In the genomic region with DNA sequence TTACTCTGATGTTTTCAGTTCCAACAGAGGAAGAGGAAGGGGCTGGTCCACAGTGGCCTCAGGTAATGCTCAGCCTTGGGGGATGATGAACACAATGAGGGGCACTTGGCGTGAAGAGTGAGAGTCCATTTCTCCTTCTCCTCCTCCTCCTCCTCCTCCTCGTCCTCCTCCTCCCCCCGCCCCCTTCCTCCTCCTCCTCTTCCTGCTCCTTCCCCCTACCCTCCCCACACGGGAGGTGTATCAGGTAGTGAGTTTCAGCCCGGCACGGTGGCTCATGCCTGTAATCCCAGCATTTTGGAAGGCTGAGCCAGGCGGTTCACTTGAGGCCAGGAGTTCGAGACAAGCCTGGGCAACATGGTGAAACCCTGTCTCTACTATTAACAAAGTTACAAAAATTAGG, we compare ENCODE assay signal across 2 cellular contexts.
A peak's percentile ranks its signal among the peaks of the same experiment; 100 is the strongest.
TF ChIP-seq lines count a peak whose summit lies in the region.

No MANE protein-coding gene starts in this region.

TF ChIP-seq in WTC11, 78 proteins besides CTCF, POLR2A, EP300 and RAD21:
- no peak for TF ChIP-seq FOXJ3 (CRISPR knock-in tag; IDR thresholded peaks at IDR 0.05; ENCODE audit: borderline replicate concordance)
- TF ChIP-seq, protein P1, sequence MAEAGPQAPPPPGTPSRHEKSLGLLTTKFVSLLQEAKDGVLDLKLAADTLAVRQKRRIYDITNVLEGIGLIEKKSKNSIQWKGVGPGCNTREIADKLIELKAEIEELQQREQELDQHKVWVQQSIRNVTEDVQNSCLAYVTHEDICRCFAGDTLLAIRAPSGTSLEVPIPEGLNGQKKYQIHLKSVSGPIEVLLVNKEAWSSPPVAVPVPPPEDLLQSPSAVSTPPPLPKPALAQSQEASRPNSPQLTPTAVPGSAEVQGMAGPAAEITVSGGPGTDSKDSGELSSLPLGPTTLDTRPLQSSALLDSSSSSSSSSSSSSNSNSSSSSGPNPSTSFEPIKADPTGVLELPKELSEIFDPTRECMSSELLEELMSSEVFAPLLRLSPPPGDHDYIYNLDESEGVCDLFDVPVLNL (CRISPR knock-in tag; IDR thresholded peaks at IDR 0.05; ENCODE audit: borderline replicate concordance, low read depth): no peak
- no peak for TF ChIP-seq CREB1 (CRISPR knock-in tag; IDR thresholded peaks at IDR 0.05)
- TF ChIP-seq ZNF232 (CRISPR knock-in tag; IDR thresholded peaks at IDR 0.05): no peak
- no peak for TF ChIP-seq MXD4 (CRISPR knock-in tag; IDR thresholded peaks at IDR 0.05; ENCODE audit: borderline replicate concordance)
- TF ChIP-seq ZNF263 (CRISPR knock-in tag; IDR thresholded peaks at IDR 0.05; ENCODE audit: low read depth): no peak
- TF ChIP-seq, protein P2, sequence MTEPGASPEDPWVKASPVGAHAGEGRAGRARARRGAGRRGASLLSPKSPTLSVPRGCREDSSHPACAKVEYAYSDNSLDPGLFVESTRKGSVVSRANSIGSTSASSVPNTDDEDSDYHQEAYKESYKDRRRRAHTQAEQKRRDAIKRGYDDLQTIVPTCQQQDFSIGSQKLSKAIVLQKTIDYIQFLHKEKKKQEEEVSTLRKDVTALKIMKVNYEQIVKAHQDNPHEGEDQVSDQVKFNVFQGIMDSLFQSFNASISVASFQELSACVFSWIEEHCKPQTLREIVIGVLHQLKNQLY (CRISPR knock-in tag; IDR thresholded peaks at IDR 0.05): no peak
- TF ChIP-seq ZNF423 (CRISPR knock-in tag; IDR thresholded peaks at IDR 0.05): no peak
- TF ChIP-seq, protein P3, sequence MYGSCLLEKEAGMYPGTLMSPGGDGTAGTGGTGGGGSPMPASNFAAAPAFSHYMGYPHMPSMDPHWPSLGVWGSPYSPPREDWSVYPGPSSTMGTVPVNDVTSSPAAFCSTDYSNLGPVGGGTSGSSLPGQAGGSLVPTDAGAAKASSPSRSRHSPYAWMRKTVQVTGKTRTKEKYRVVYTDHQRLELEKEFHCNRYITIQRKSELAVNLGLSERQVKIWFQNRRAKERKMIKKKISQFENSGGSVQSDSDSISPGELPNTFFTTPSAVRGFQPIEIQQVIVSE (CRISPR knock-in tag; IDR thresholded peaks at IDR 0.05; ENCODE audit: borderline replicate concordance): no peak
- no peak for TF ChIP-seq PRRX2 (CRISPR knock-in tag; IDR thresholded peaks at IDR 0.05)
- TF ChIP-seq SMAD3 (CRISPR knock-in tag; IDR thresholded peaks at IDR 0.05; ENCODE audit: borderline replicate concordance): no peak
- no peak for TF ChIP-seq TEAD1 (CRISPR knock-in tag; IDR thresholded peaks at IDR 0.05)
- TF ChIP-seq CREM (CRISPR knock-in tag; IDR thresholded peaks at IDR 0.05): no peak

TF ChIP-seq in HepG2, 621 proteins besides CTCF, POLR2A, EP300 and RAD21:
- no peak for TF ChIP-seq NBN (conservative IDR thresholded peaks at IDR 0.05)
- TF ChIP-seq HNRNPK (IDR thresholded peaks at IDR 0.05; ENCODE audit: low read depth, low read length, poor library complexity, severe bottlenecking): peak; percentile 23
- 0 out of 2 replicates have a peak, but pooled peaks have one; percentile 14 for TF ChIP-seq ZBTB38 (CRISPR knock-in tag; IDR thresholded peaks at IDR 0.05)
- TF ChIP-seq, protein P4, sequence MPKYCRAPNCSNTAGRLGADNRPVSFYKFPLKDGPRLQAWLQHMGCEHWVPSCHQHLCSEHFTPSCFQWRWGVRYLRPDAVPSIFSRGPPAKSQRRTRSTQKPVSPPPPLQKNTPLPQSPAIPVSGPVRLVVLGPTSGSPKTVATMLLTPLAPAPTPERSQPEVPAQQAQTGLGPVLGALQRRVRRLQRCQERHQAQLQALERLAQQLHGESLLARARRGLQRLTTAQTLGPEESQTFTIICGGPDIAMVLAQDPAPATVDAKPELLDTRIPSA (CRISPR knock-in tag; IDR thresholded peaks at IDR 0.05; ENCODE audit: borderline replicate concordance): no peak
- peak; percentile 35 for TF ChIP-seq RBM22 (optimal IDR thresholded peaks at IDR 0.05; ENCODE audit: low read length)
- TF ChIP-seq AGO2 (optimal IDR thresholded peaks at IDR 0.05; ENCODE audit: low read depth, low read length): peak; percentile 40
